23 cellular contexts compared by ENCODE assay signal in genomic region chr12:90275088-90275487, GRCh38.
"Had no signal": no experiment of that assay in that cellular context is flagged by ENCODE, and none has a peak within 500 bp of the region (broad histone marks: within the 10 kb centered on the region; RNA-seq: fewer than 3 reads in every experiment).

No MANE protein-coding gene starts in this region.

- H3K4me3 ChIP-seq: ascending aorta, body of pancreas, cardiac muscle cell had no signal

- H3K36me3 ChIP-seq: ascending aorta, cardiac muscle cell had no signal

- DNase-seq: activated CD4-positive, alpha-beta memory T cell treated with anti-CD3 and anti-CD28 coated beads for 36 hours; activated CD4-positive, alpha-beta T cell treated with anti-CD3 and anti-CD28 coated beads, Interleukin-2, amount 10 ng/mL, durations not matched to agents 7 days and 5 days; activated CD4-positive, CD25-positive, alpha-beta regulatory T cell; activated CD8-positive, alpha-beta memory T cell treated with anti-CD3 and anti-CD28 coated beads for 24 hours; activated effector memory CD4-positive, alpha-beta T cell treated with anti-CD3 and anti-CD28 coated beads, Interleukin-2, amount 50 U/mL, for 16 hours; activated naive CD4-positive, alpha-beta T cell treated with Interleukin-2 at 50 U/mL for 16 hours; activated naive CD8-positive, alpha-beta T cell treated with anti-CD3 and anti-CD28 coated beads, Interleukin-2, amount 50 U/mL, for 24 hours; activated T-cell treated with anti-CD3 and anti-CD28 coated beads, Interleukin-2, amount 50 U/mL, for 4 hours; amniotic stem cell; body of pancreas; Karpas-422; MM.1S; NCI-H1105 treated with DMSO at 0.1 percent for 48 hours; NCI-H1436 treated with DMSO at 0.1 percent for 48 hours; NCI-H187; NCI-H2081; NCI-H510A treated with DMSO at 0.1 percent for 48 hours; SHP77 treated with DMSO at 0.1 percent for 48 hours; T-helper 17 cell; T-helper 9 cell had no signal

- H3K9me3 ChIP-seq: ascending aorta, body of pancreas had no signal

- ATAC-seq: activated naive CD4-positive, alpha-beta T cell treated with anti-CD3 and anti-CD28 coated beads, Interleukin-2, amount 50 U/mL, for 72 hours; activated naive CD8-positive, alpha-beta T cell treated with anti-CD3 and anti-CD28 coated beads, Interleukin-2, amount 50 U/mL, for 24 hours; activated T-cell treated with anti-CD3 and anti-CD28 coated beads, Interleukin-2, amount 50 U/mL, for 4 hours; body of pancreas; T-helper 17 cell had no signal

- H3K4me1 ChIP-seq: ascending aorta, body of pancreas had no signal

- H3K27ac ChIP-seq: ascending aorta, body of pancreas, cardiac muscle cell had no signal

- H3K27me3 ChIP-seq: ascending aorta, body of pancreas, cardiac muscle cell had no signal
